Comparison of ENCODE assay signal across 1 cellular context in genomic region chr2:240434728-240435456, GRCh38.
TF ChIP-seq lines count a peak whose summit lies in the region.

No MANE protein-coding gene starts in this region.

TF ChIP-seq in WTC11, 78 proteins besides CTCF, POLR2A, EP300 and RAD21 (continued from another document):
- TF ChIP-seq PRDM15 (CRISPR knock-in tag; IDR thresholded peaks at IDR 0.05) (no peak), ZNF425 (CRISPR knock-in tag; conservative IDR thresholded peaks at IDR 0.05) (no peak), NR3C1 (CRISPR knock-in tag; conservative IDR thresholded peaks at IDR 0.05; ENCODE audit: low read depth) (no peak), NFYB (CRISPR knock-in tag; conservative IDR thresholded peaks at IDR 0.05; ENCODE audit: low read depth) (peak; percentile 66), GRHL2 (CRISPR knock-in tag; IDR thresholded peaks at IDR 0.05; ENCODE audit: insufficient replicate concordance, severe bottlenecking) (no peak), ATF2 (CRISPR knock-in tag; IDR thresholded peaks at IDR 0.05; ENCODE audit: borderline replicate concordance, low read depth) (no peak), ETV6 (CRISPR knock-in tag; IDR thresholded peaks at IDR 0.05) (no peak), HMGXB4 (CRISPR knock-in tag; IDR thresholded peaks at IDR 0.05) (peak; percentile 59; the same call in 1 of the 2 replicates), CREM (CRISPR knock-in tag; IDR thresholded peaks at IDR 0.05) (peak; percentile 46; the same call in 1 of the 2 replicates), SP1 (CRISPR knock-in tag; conservative IDR thresholded peaks at IDR 0.05) (peak; percentile 84), TEAD1 (CRISPR knock-in tag; IDR thresholded peaks at IDR 0.05) (0 out of 2 replicates have a peak, but pooled peaks have one; percentile 49), JUN (CRISPR knock-in tag; IDR thresholded peaks at IDR 0.05) (no peak), ZNF423 (CRISPR knock-in tag; IDR thresholded peaks at IDR 0.05) (peak; percentile 82), E2F5 (CRISPR knock-in tag; IDR thresholded peaks at IDR 0.05) (0 out of 2 replicates have a peak, but pooled peaks have one; percentile 48)
TF ChIP-seq in WTC11: peak in this region for 7.
